ENCODE assay signal across 18 cellular contexts in genomic region chr5:83653669-83654068, GRCh38.
DNase-seq lines count a peak whose midpoint lies in the region; ATAC-seq and TF ChIP-seq lines count a peak whose summit lies in the region.
"Had no signal": no experiment of that assay in that cellular context is flagged by ENCODE, and none has a peak within 500 bp of the region (broad histone marks: within the 10 kb centered on the region; RNA-seq: fewer than 3 reads in every experiment).

No MANE protein-coding gene starts in this region.

- POLR2A ChIA-PET in T-cell (lab: Charles Lee): no interaction called here
- POLR2A ChIA-PET in CD8-positive, alpha-beta memory T cell (lab: Charles Lee): no interaction called here

- no peaks in the 10 kb centered on the region for H3K4me1 ChIP-seq in CD8-positive, alpha-beta memory T cell (ENCODE audit: insufficient read depth, low read length)
- H3K4me1 ChIP-seq: lower lobe of right lung, uterus had no signal

- peak; percentile 40 for DNase-seq in GM13976 (ENCODE audit: low spot score)
- DNase-seq in NCI-H526 (lab: John Stamatoyannopoulos, UW): no peak
- DNase-seq in T-cell: no peak
- no peak for DNase-seq in stimulated activated CD4-positive, alpha-beta T cell treated with anti-CD3 and anti-CD28 coated beads, Interleukin-2, amount 100 ng/mL, for 24 hours
- no peak for DNase-seq in CD8-positive, alpha-beta memory T cell
- DNase-seq: activated CD8-positive, alpha-beta T cell treated with anti-CD3 and anti-CD28 coated beads for 36 hours; DMS53; erythroblast; hypothalamus; lower lobe of right lung; NCI-H2081 treated with DMSO at 0.1 percent for 48 hours; uterus had no signal

- no peak overlapping the region for H3K4me3 Mint-ChIP-seq in T-cell
- H3K4me3 Mint-ChIP-seq in CD8-positive, alpha-beta memory T cell: no peak overlapping the region
- H3K4me3 Mint-ChIP-seq: activated CD8-positive, alpha-beta T cell treated with anti-CD3 and anti-CD28 coated beads for 36 hours; activated naive CD4-positive, alpha-beta T cell treated with anti-CD3 and anti-CD28 coated beads, Interleukin-2, amount 50 U/mL, for 24 hours had no signal

- H3K4me3 ChIP-seq in CD8-positive, alpha-beta memory T cell (ENCODE audit: low read length): no peak overlapping the region
- H3K4me3 ChIP-seq: cardiac muscle cell, lower lobe of right lung, uterus had no signal

- H3K9me3 ChIP-seq in CD8-positive, alpha-beta memory T cell (ENCODE audit: low read length): no peaks in the 10 kb centered on the region
- H3K9me3 ChIP-seq: lower lobe of right lung, neutrophil, uterus had no signal

- H3K27me3 Mint-ChIP-seq in T-cell: peaks cover 5 to 6% of the 10 kb centered on the region in 2 donors
- peaks cover 0 to 3% of the 10 kb centered on the region in 2 donors for H3K27me3 Mint-ChIP-seq in CD8-positive, alpha-beta memory T cell

- no peaks in the 10 kb centered on the region for H3K36me3 Mint-ChIP-seq in T-cell
- no peaks in the 10 kb centered on the region for H3K36me3 Mint-ChIP-seq in CD8-positive, alpha-beta memory T cell
- H3K36me3 Mint-ChIP-seq: activated naive CD4-positive, alpha-beta T cell treated with anti-CD3 and anti-CD28 coated beads, Interleukin-2, amount 50 U/mL, for 24 hours had no signal

- H3K27ac ChIP-seq in CD8-positive, alpha-beta memory T cell (ENCODE audit: low read depth, low read length): no peak overlapping the region
- H3K27ac ChIP-seq: cardiac muscle cell, lower lobe of right lung, neutrophil, uterus had no signal

- H3K27me3 ChIP-seq in CD8-positive, alpha-beta memory T cell (ENCODE audit: insufficient read depth, low read length, poor library complexity, severe bottlenecking): no peaks in the 10 kb centered on the region
- H3K27me3 ChIP-seq: cardiac muscle cell, neutrophil, uterus had no signal

- no peaks in the 10 kb centered on the region for H3K4me1 Mint-ChIP-seq in T-cell
- no peaks in the 10 kb centered on the region for H3K4me1 Mint-ChIP-seq in CD8-positive, alpha-beta memory T cell
- H3K4me1 Mint-ChIP-seq: activated naive CD4-positive, alpha-beta T cell treated with anti-CD3 and anti-CD28 coated beads, Interleukin-2, amount 50 U/mL, for 24 hours had no signal

- H3K9me3 Mint-ChIP-seq in T-cell: no peaks in the 10 kb centered on the region
- peaks cover 0 to 2% (median 0%) of the 10 kb centered on the region in 5 donors for H3K9me3 Mint-ChIP-seq in CD8-positive, alpha-beta memory T cell
- H3K9me3 Mint-ChIP-seq: activated CD8-positive, alpha-beta T cell treated with anti-CD3 and anti-CD28 coated beads for 36 hours; activated naive CD4-positive, alpha-beta T cell treated with anti-CD3 and anti-CD28 coated beads, Interleukin-2, amount 50 U/mL, for 24 hours had no signal

- H3K36me3 ChIP-seq in CD8-positive, alpha-beta memory T cell (ENCODE audit: insufficient read depth, low read length): no peaks in the 10 kb centered on the region
- H3K36me3 ChIP-seq: cardiac muscle cell, lower lobe of right lung, neutrophil, uterus had no signal

- CTCF ChIA-PET in T-cell (lab: Charles Lee): no interaction called here
- CTCF ChIA-PET in CD8-positive, alpha-beta memory T cell (lab: Charles Lee): no interaction called here

- in situ Hi-C loops in GM13976 (cut with MboI; ENCODE audit: low sequenced_read_pairs, unreplicated experiment): no loop called here

- no peak for TF ChIP-seq CTCF in GM13976 (IDR thresholded peaks at IDR 0.05; ENCODE audit: borderline replicate concordance, control extremely low read depth, extremely low read depth, insufficient read depth, missing control alignments)

- H3K27ac Mint-ChIP-seq in T-cell: no peak overlapping the region
- H3K27ac Mint-ChIP-seq in CD8-positive, alpha-beta memory T cell: no peak overlapping the region
- H3K27ac Mint-ChIP-seq: activated CD8-positive, alpha-beta T cell treated with anti-CD3 and anti-CD28 coated beads for 36 hours; activated naive CD4-positive, alpha-beta T cell treated with anti-CD3 and anti-CD28 coated beads, Interleukin-2, amount 50 U/mL, for 24 hours had no signal

- ATAC-seq in GM19328 (IDR thresholded peaks at IDR 0.05; ENCODE audit: unreplicated experiment): peak; percentile 84
- peak; percentile 71 for ATAC-seq in HG02642 (IDR thresholded peaks at IDR 0.05; ENCODE audit: poor library complexity, unreplicated experiment)
- peak; percentile 67 for ATAC-seq in HG03558 (IDR thresholded peaks at IDR 0.05; ENCODE audit: extremely low read depth, unreplicated experiment)
- ATAC-seq in T-cell (replicated peaks in 1 of 4): no peak
- ATAC-seq: activated CD8-positive, alpha-beta T cell treated with anti-CD3 and anti-CD28 coated beads for 36 hours; lower lobe of right lung had no signal

Comparison
In these comparisons a context has a peak if more than half of its experiments do, and no peak if none do; other contexts are left out.
1. ATAC-seq: peak in GM19328 (single experiment), HG02642 (single experiment) and HG03558 (single experiment); none in T-cell (0 of 4).